In the genomic region with DNA sequence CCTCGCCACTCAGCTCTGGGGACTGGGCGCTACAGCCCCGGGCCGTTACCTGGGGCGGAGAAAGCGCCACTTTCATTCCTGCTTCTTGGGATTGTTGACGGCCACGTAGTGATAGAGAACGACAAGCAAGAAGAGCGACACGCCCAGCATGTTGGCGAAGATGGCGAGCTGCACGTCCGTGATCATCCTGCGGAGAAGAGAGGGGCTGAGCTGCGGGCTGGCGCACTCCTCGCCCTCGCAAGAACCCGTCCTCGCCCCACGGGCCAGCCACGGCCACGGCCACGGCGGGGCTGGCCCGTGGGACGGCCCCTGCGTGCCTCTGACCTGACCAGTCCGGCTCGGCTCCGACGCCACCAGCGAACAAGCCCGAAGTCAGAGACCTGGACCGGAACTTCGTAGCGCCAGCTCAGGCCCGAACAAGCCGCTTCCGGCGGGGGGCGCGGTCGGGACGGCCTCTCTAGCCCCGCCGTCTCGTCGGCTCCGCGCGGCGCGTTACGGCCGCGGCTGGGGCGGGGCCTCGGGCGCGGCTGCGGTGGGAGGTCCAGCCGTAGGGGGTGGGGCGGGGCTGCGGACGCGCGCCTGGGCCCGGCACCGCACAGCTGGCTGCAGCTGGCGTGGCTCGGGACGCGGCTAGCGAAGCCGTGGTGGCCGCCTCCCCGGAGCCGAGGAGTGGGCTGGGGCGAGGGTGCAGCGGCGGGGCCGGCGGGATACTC, we compare ENCODE assay signal across 8 cellular contexts. TPM values are rescaled to one million over a fixed set of nuclear protein-coding genes. Genes with fewer than 3 reads are reported as not detected.
DNase-seq lines count a peak whose midpoint lies in the region; ATAC-seq and TF ChIP-seq lines count a peak whose summit lies in the region.

OST4 (minus strand) TSS at position 378 of the 713 bp plus-strand sequence.

- H3K9me3 ChIP-seq in cardiac muscle cell (ENCODE audit: low read depth) (no peaks in the 10 kb centered on the region), upper lobe of left lung (no peaks in the 10 kb centered on the region)

- peak; percentile 56 for DNase-seq in NCI-H128 (lab: John Stamatoyannopoulos, UW; ENCODE audit: unreplicated experiment)
- peak; percentile 90 for DNase-seq in SW480 (ENCODE audit: low spot score)
- peak; percentile 92 for DNase-seq in activated naive CD8-positive, alpha-beta T cell treated with anti-CD3 and anti-CD28 coated beads, Interleukin-2, amount 50 U/mL, for 24 hours
- peak; percentile 97 for DNase-seq in cardiac muscle cell (ENCODE audit: low read depth in 1 of 2, low spot score in 1 of 2)
- DNase-seq in pons (ENCODE audit: low spot score), result peak; percentile 94
- peak; percentile 96 to 99 for DNase-seq in upper lobe of left lung

- H3K4me1 ChIP-seq in cardiac muscle cell (ENCODE audit: low read depth) (peaks cover 24% of the 10 kb centered on the region), upper lobe of left lung (peaks cover 43 to 49% (median 46%) of the 10 kb centered on the region in 4 donors)

- H3K9me3 Mint-ChIP-seq in activated naive CD8-positive, alpha-beta T cell treated with anti-CD3 and anti-CD28 coated beads, Interleukin-2, amount 50 U/mL, for 24 hours, result no peaks in the 10 kb centered on the region

- H3K36me3 Mint-ChIP-seq in activated naive CD8-positive, alpha-beta T cell treated with anti-CD3 and anti-CD28 coated beads, Interleukin-2, amount 50 U/mL, for 24 hours (ENCODE audit: low read depth), result peaks cover 26% of the 10 kb centered on the region

- ATAC-seq in HG02678 (IDR thresholded peaks at IDR 0.05; ENCODE audit: unreplicated experiment) (peak; percentile 90), upper lobe of left lung (ENCODE audit: low FRiP score in 2 of 2) (peak; percentile 95 to 99)
- peak; percentile 93 for ATAC-seq in activated naive CD8-positive, alpha-beta T cell treated with anti-CD3 and anti-CD28 coated beads, Interleukin-2, amount 50 U/mL, for 24 hours

- peak within 1 kb of the TSS; percentile 92 for H3K27ac Mint-ChIP-seq in activated naive CD8-positive, alpha-beta T cell treated with anti-CD3 and anti-CD28 coated beads, Interleukin-2, amount 50 U/mL, for 24 hours

- peak within 1 kb of the TSS; percentile 97 for H3K4me3 Mint-ChIP-seq in activated naive CD8-positive, alpha-beta T cell treated with anti-CD3 and anti-CD28 coated beads, Interleukin-2, amount 50 U/mL, for 24 hours

- TF ChIP-seq EP300 in upper lobe of left lung (IDR thresholded peaks at IDR 0.05), result peak in 1 of 4 donors; percentile 22

- TF ChIP-seq CTCF in GM12873 (IDR thresholded peaks at IDR 0.05; ENCODE audit: insufficient read depth, low read depth, low read length, missing control alignments), result peak; percentile 18
- no peak for TF ChIP-seq CTCF in cardiac muscle cell (IDR thresholded peaks at IDR 0.05; ENCODE audit: low read depth, low read length)
- peak in 2 of 6 experiments; percentile 17 to 33 for TF ChIP-seq CTCF in upper lobe of left lung (IDR thresholded peaks at IDR 0.05)

- peaks cover 67% of the 10 kb centered on the region for H3K4me1 Mint-ChIP-seq in activated naive CD8-positive, alpha-beta T cell treated with anti-CD3 and anti-CD28 coated beads, Interleukin-2, amount 50 U/mL, for 24 hours

- peak in 3 of 4 donors; percentile 60 to 89 (median 64) for TF ChIP-seq POLR2A in upper lobe of left lung (IDR thresholded peaks at IDR 0.05)

- WGBS in upper lobe of left lung, 2 donors, result 0% methylated on average over 13 to 39 of the region's 86 CpGs

- peaks cover 17% of the 10 kb centered on the region for H3K36me3 ChIP-seq in cardiac muscle cell
- H3K36me3 ChIP-seq in upper lobe of left lung, result peaks cover 0 to 30% (median 17%) of the 10 kb centered on the region in 4 donors

- no peaks in the 10 kb centered on the region for H3K27me3 ChIP-seq in cardiac muscle cell
- H3K27me3 ChIP-seq in upper lobe of left lung, result no peaks in the 10 kb centered on the region

- peak within 1 kb of the TSS; percentile 100 for H3K27ac ChIP-seq in cardiac muscle cell
- peak within 1 kb of the TSS; percentile 88 to 96 (median 93) for H3K27ac ChIP-seq in upper lobe of left lung

- no peaks in the 10 kb centered on the region for H3K27me3 Mint-ChIP-seq in activated naive CD8-positive, alpha-beta T cell treated with anti-CD3 and anti-CD28 coated beads, Interleukin-2, amount 50 U/mL, for 24 hours

- H3K4me3 ChIP-seq in cardiac muscle cell (peak within 1 kb of the TSS; percentile 84), upper lobe of left lung (peak within 1 kb of the TSS; percentile 70 to 100 (median 94))

RNA-seq across cellular contexts. Expression of gene OST4, which starts in this region (rescaled TPM):
- total RNA-seq in cardiac muscle cell (289 and 303 TPM in 2 replicates), upper lobe of left lung (100 to 1,000 TPM in 5 of 6 donors, 10 to 100 TPM in 1; 90.4 to 265 (median 176) TPM)
- 768 and 779 TPM in 2 replicates for polyA plus RNA-seq in cardiac muscle cell

Comparison
In these comparisons a context has a peak if more than half of its experiments do, and no peak if none do; other contexts are left out.
1. Peak in every context shown above with its lines: DNase-seq, ATAC-seq, H3K4me3 ChIP-seq and H3K27ac ChIP-seq.